ENCODE assay signal across 11 cellular contexts in genomic region chr16:68368602-68368944, GRCh38. TPM values are rescaled to one million over a fixed set of nuclear protein-coding genes. Genes with fewer than 3 reads are reported as not detected.
DNase-seq lines count a peak whose midpoint lies in the region; ATAC-seq and TF ChIP-seq lines count a peak whose summit lies in the region.
"Had no signal": no experiment of that assay in that cellular context is flagged by ENCODE, and none has a peak within 500 bp of the region (broad histone marks: within the 10 kb centered on the region; RNA-seq: fewer than 3 reads in every experiment).

No MANE protein-coding gene starts in this region.

- no peaks in the 10 kb centered on the region for H3K36me3 ChIP-seq in SK-N-SH (replicated peaks in 1 of 2; ENCODE audit: control insufficient read depth in 1 of 2, insufficient read depth in 2 of 2, low read length in 1 of 2)
- H3K36me3 ChIP-seq in trophoblast cell (ENCODE audit: control insufficient read depth in 1 of 2, insufficient read depth in 2 of 2, low read length in 2 of 2), result no peaks in the 10 kb centered on the region
- H3K36me3 ChIP-seq: thyroid gland had no signal

- H3K79me1 ChIP-seq in trophoblast cell (ENCODE audit: low read length), result no peaks in the 10 kb centered on the region

- no peaks in the 10 kb centered on the region for H4K20me1 ChIP-seq in SK-N-SH (ENCODE audit: insufficient read depth)

- peak in 1 of 2 experiments; percentile 22; a peak in 1 of 4 replicates for TF ChIP-seq EP300 in SK-N-SH (IDR thresholded peaks at IDR 0.05; ENCODE audit: borderline replicate concordance in 1 of 2, low read depth in 1 of 2, low read length in 1 of 2)

- H3K79me2 ChIP-seq in SK-N-SH (ENCODE audit: insufficient read depth) (no peaks in the 10 kb centered on the region), trophoblast cell (ENCODE audit: control insufficient read depth, insufficient read depth, low read length, poor library complexity) (no peaks in the 10 kb centered on the region)

- H3K27ac Mint-ChIP-seq in T-cell, result peak overlapping the region in 1 of 2 donors; percentile 19
- peak overlapping the region in 7 of 10 donors; percentile 21 to 87 (median 60) for H3K27ac Mint-ChIP-seq in naive thymus-derived CD8-positive, alpha-beta T cell

- no peaks in the 10 kb centered on the region for H3K9me3 Mint-ChIP-seq in T-cell
- H3K9me3 Mint-ChIP-seq in naive thymus-derived CD8-positive, alpha-beta T cell, result no peaks in the 10 kb centered on the region

- TF ChIP-seq CTCF in SK-N-SH (IDR thresholded peaks at IDR 0.05), result no peak

- no peaks in the 10 kb centered on the region for H3K36me3 Mint-ChIP-seq in T-cell
- no peaks in the 10 kb centered on the region for H3K36me3 Mint-ChIP-seq in naive thymus-derived CD8-positive, alpha-beta T cell

- H3F3A ChIP-seq in SK-N-SH (replicated peaks; ENCODE audit: insufficient read depth), result no peaks in the 10 kb centered on the region

- peak; percentile 74 for DNase-seq in SK-N-SH
- no peak for DNase-seq in T-cell
- DNase-seq in naive thymus-derived CD8-positive, alpha-beta T cell, result peak in 1 of 10 donors; percentile 30
- no peak for DNase-seq in trophoblast cell
- DNase-seq in stimulated activated naive CD4-positive, alpha-beta T cell (lab: John Stamatoyannopoulos, UW), result no peak
- DNase-seq in RKO (ENCODE audit: low spot score), result no peak
- DNase-seq: activated gamma-delta T cell treated with Interleukin-2 at 50 U/mL for 16 hours, thyroid gland had no signal

- H4K91ac ChIP-seq in trophoblast cell (ENCODE audit: low read depth, low read length), result no peak overlapping the region

- H3K9ac ChIP-seq in SK-N-SH (no peak overlapping the region), trophoblast cell (ENCODE audit: low read length) (no peak overlapping the region)

- H2BK12ac ChIP-seq in trophoblast cell (ENCODE audit: low read length), result no peak overlapping the region

- H2AFZ ChIP-seq in SK-N-SH (ENCODE audit: low read depth) (no peak overlapping the region), trophoblast cell (ENCODE audit: insufficient read depth, low read length, poor library complexity) (no peak overlapping the region)

- H4K8ac ChIP-seq in trophoblast cell (ENCODE audit: low read depth, low read length), result no peak overlapping the region

- no peaks in the 10 kb centered on the region for H3K27me3 ChIP-seq in SK-N-SH (ENCODE audit: insufficient read depth)
- H3K27me3 ChIP-seq in trophoblast cell (ENCODE audit: insufficient read depth, low read length), result no peaks in the 10 kb centered on the region
- H3K27me3 ChIP-seq: thyroid gland had no signal

- H3K14ac ChIP-seq in trophoblast cell (ENCODE audit: low read length), result no peak overlapping the region

- H3K4me1 ChIP-seq in SK-N-SH (ENCODE audit: control insufficient read depth in 1 of 2, insufficient read depth in 2 of 2, low read depth in 1 of 2, low read length in 1 of 2) (peaks cover 0 to 38% of the 10 kb centered on the region in 2 experiments; a peak in 1 of 4 replicates), trophoblast cell (ENCODE audit: control insufficient read depth in 1 of 2, insufficient read depth in 2 of 2, low read length in 2 of 2) (peaks cover 6 to 7% of the 10 kb centered on the region in 2 experiments)

- no peak overlapping the region for H3K23ac ChIP-seq in trophoblast cell (ENCODE audit: low read length)

- H3K9me3 ChIP-seq in SK-N-SH (no peaks in the 10 kb centered on the region), trophoblast cell (ENCODE audit: insufficient read depth, low read depth, low read length) (peaks cover 2% of the 10 kb centered on the region)
- H3K9me3 ChIP-seq: thyroid gland had no signal

- H2BK5ac ChIP-seq in trophoblast cell (ENCODE audit: low read depth, low read length, poor library complexity), result no peak overlapping the region

- H3K27me3 Mint-ChIP-seq in T-cell, result peaks cover 2 to 4% of the 10 kb centered on the region in 2 donors
- H3K27me3 Mint-ChIP-seq in naive thymus-derived CD8-positive, alpha-beta T cell, result peaks cover 3 to 27% (median 3%) of the 10 kb centered on the region in 5 donors

- peaks cover 47 to 63% (median 48%) of the 10 kb centered on the region in 3 donors for H3K4me1 Mint-ChIP-seq in T-cell
- peaks cover 26 to 72% (median 55%) of the 10 kb centered on the region in 4 donors for H3K4me1 Mint-ChIP-seq in naive thymus-derived CD8-positive, alpha-beta T cell

- H3K4me2 ChIP-seq in SK-N-SH, result no peak overlapping the region
- H3K4me2 ChIP-seq in trophoblast cell (ENCODE audit: low read length), result no peak overlapping the region

- POLR2A ChIA-PET in SK-N-SH (lab: Yijun Ruan, JAX) (interaction anchor here (1.2 kb wide), 1 partner anchor 38 kb away, joined by 3 read pairs; no protein-coding TSS in a partner anchor), T-cell (lab: Charles Lee) (no interaction called here)
- POLR2A ChIA-PET in naive thymus-derived CD8-positive, alpha-beta T cell (lab: Charles Lee), result interaction anchor here (0.7 to 3.5 kb wide), 4 partner anchors 9 to 610 kb away, joined by 3 to 24 read pairs (median 4); no protein-coding TSS in a partner anchor

- no peak overlapping the region for H3K18ac ChIP-seq in trophoblast cell (ENCODE audit: low read length)

- H4K12ac ChIP-seq in trophoblast cell (ENCODE audit: low read depth, low read length), result no peak overlapping the region

- ATAC-seq in SK-N-SH treated with all-trans-retinoic acid at 6 μM for 48 hours (no peak), GM19438 (IDR thresholded peaks at IDR 0.05; ENCODE audit: low read depth, unreplicated experiment) (peak; percentile 43), T-cell (replicated peaks in 1 of 4) (peak in 1 of 4 experiments; percentile 44)
- peak; percentile 40 to 48 for ATAC-seq in naive thymus-derived CD8-positive, alpha-beta T cell

- H3K4me3 ChIP-seq in SK-N-SH (ENCODE audit: low read depth in 2 of 2, low read length in 1 of 2), result no peak overlapping the region
- no peak overlapping the region for H3K4me3 ChIP-seq in trophoblast cell (ENCODE audit: low read depth, low read length)
- H3K4me3 ChIP-seq: thyroid gland had no signal

- H2AK5ac ChIP-seq in trophoblast cell (ENCODE audit: low read length), result no peak overlapping the region

- H3K9me2 ChIP-seq in SK-N-SH, result no peaks in the 10 kb centered on the region

- no peak for TF ChIP-seq RAD21 in SK-N-SH (IDR thresholded peaks at IDR 0.05; ENCODE audit: low read length)

- H3K27ac ChIP-seq in SK-N-SH (ENCODE audit: low read depth in 2 of 2, low read length in 1 of 2) (no peak overlapping the region), trophoblast cell (ENCODE audit: low read depth, low read length) (no peak overlapping the region)
- H3K27ac ChIP-seq: 22Rv1 had no signal

- no peak overlapping the region for H3K4ac ChIP-seq in trophoblast cell (ENCODE audit: low read depth, low read length)

- no peak overlapping the region for H2BK120ac ChIP-seq in trophoblast cell (ENCODE audit: insufficient read depth, low read length, poor library complexity)

- peak overlapping the region in 2 of 3 donors; percentile 41 to 75 for H3K4me3 Mint-ChIP-seq in T-cell
- peak overlapping the region; percentile 31 to 85 (median 72) for H3K4me3 Mint-ChIP-seq in naive thymus-derived CD8-positive, alpha-beta T cell

- 68% methylated on average over 6 of the region's 8 CpGs for WGBS in SK-N-SH (ENCODE audit: low lambda C conversion rate)
- WGBS in trophoblast cell (ENCODE audit: extremely low coverage, insufficient coverage, insufficient read length), result no CpG with 5 or more reads among the region's 8 CpGs

- CTCF ChIA-PET in SK-N-SH (lab: Yijun Ruan, JAX) (interaction anchor here (0.7 to 1.6 kb wide), 5 partner anchors 10 to 152 kb away, joined by 3 to 9 read pairs (median 5); no protein-coding TSS in a partner anchor), T-cell (lab: Charles Lee) (interaction anchor here in 1 of 2 donors (0.6 to 0.7 kb wide), 3 partner anchors 61 to 233 kb away, joined by 3 to 4 read pairs (median 3); no protein-coding TSS in a partner anchor)

TF ChIP-seq in SK-N-SH, 30 proteins besides CTCF, POLR2A, EP300 and RAD21 (continues in another document):
- TF ChIP-seq RXRA (IDR thresholded peaks at IDR 0.05; ENCODE audit: borderline replicate concordance, low read depth), result no peak

TF ChIP-seq in SK-N-SH treated with all-trans-retinoic acid at 6 μM for 48 hours, 23 proteins besides CTCF, POLR2A, EP300 and RAD21:
- TF ChIP-seq ZC3H10 (CRISPR knock-in tag; IDR thresholded peaks at IDR 0.05), result no peak
- TF ChIP-seq ZNF70 (CRISPR knock-in tag; IDR thresholded peaks at IDR 0.05), result no peak

RNA-seq across cellular contexts. Expression of gene PRMT7, which starts 57.8 kb away (rescaled TPM):
- 46.0 and 66.8 TPM in 2 replicates for polyA plus RNA-seq in SK-N-SH (2012; rRNA removed)
- 20.7 and 29.1 TPM in 2 replicates for polyA plus RNA-seq in SK-N-SH (2012; cell fraction: cytosol; rRNA removed)
- 317 and 350 TPM in 2 replicates for polyA plus RNA-seq in SK-N-SH (2012; cell fraction: nucleus; rRNA removed)
- total RNA-seq in T-cell, result 10 to 100 TPM; 80.1 to 92.4 (median 87.2) TPM
- 100 to 1,000 TPM; 110 to 112 TPM for total RNA-seq in naive thymus-derived CD8-positive, alpha-beta T cell
- polyA plus RNA-seq in naive thymus-derived CD8-positive, alpha-beta T cell, result 10 to 100 TPM; 35.7 to 49.9 (median 43.2) TPM
- polyA plus RNA-seq in trophoblast cell (2013), result 32.7 and 33.3 TPM in 2 replicates

RNA-seq across cellular contexts. Expression of gene SLC7A6OS, which starts 57.8 kb away (rescaled TPM):
- polyA plus RNA-seq in SK-N-SH (2012; rRNA removed), result 6.6 and 9.6 TPM in 2 replicates
- 5.9 and 6.7 TPM in 2 replicates for polyA plus RNA-seq in SK-N-SH (2012; cell fraction: cytosol; rRNA removed)
- 19.1 and 28.4 TPM in 2 replicates for polyA plus RNA-seq in SK-N-SH (2012; cell fraction: nucleus; rRNA removed)
- total RNA-seq in T-cell, result 10 to 100 TPM; 42.5 to 50.3 (median 43.9) TPM
- 10 to 100 TPM; 46.0 to 52.0 TPM for total RNA-seq in naive thymus-derived CD8-positive, alpha-beta T cell
- polyA plus RNA-seq in naive thymus-derived CD8-positive, alpha-beta T cell, result 10 to 100 TPM; 18.8 to 27.5 (median 23.3) TPM
- 8.8 and 9.9 TPM in 2 replicates for polyA plus RNA-seq in trophoblast cell (2013)

Comparison
In these comparisons a context has a peak if more than half of its experiments do, and no peak if none do; other contexts are left out.
1. POLR2A ChIA-PET loops: an anchor here in SK-N-SH (1.2 kb wide) and naive thymus-derived CD8-positive, alpha-beta T cell (0.7 to 3.5 kb wide); none called in T-cell.